Comparison of ENCODE assay signal across 12 cellular contexts in genomic region chr11:36313750-36314500, GRCh38. TPM values are rescaled to one million over a fixed set of nuclear protein-coding genes. Genes with fewer than 3 reads are reported as not detected.
DNase-seq lines count a peak whose midpoint lies in the region; ATAC-seq and TF ChIP-seq lines count a peak whose summit lies in the region.
"Had no signal": no experiment of that assay in that cellular context is flagged by ENCODE, and none has a peak within 500 bp of the region (broad histone marks: within the 10 kb centered on the region; RNA-seq: fewer than 3 reads in every experiment).

No MANE protein-coding gene starts in this region.

- no peak overlapping the region for H4K8ac ChIP-seq in trophoblast cell (ENCODE audit: low read depth, low read length)

- H3K4me1 ChIP-seq in trophoblast cell (ENCODE audit: control insufficient read depth in 1 of 2, insufficient read depth in 2 of 2, low read length in 2 of 2), result peaks cover 22 to 29% of the 10 kb centered on the region in 2 experiments
- H3K4me1 ChIP-seq in smooth muscle cell (ENCODE audit: low read depth), result no peaks in the 10 kb centered on the region
- H3K4me1 ChIP-seq: adrenal gland had no signal

- no peak overlapping the region for H2BK120ac ChIP-seq in trophoblast cell (ENCODE audit: insufficient read depth, low read length, poor library complexity)

- no peaks in the 10 kb centered on the region for H3K36me3 ChIP-seq in trophoblast cell (ENCODE audit: control insufficient read depth in 1 of 2, insufficient read depth in 2 of 2, low read length in 2 of 2)
- H3K36me3 ChIP-seq in smooth muscle cell (ENCODE audit: low read depth), result no peaks in the 10 kb centered on the region
- H3K36me3 ChIP-seq: adrenal gland, SJCRH30 had no signal

- H3K23ac ChIP-seq in trophoblast cell (ENCODE audit: low read length), result no peak overlapping the region

- H3K27me3 ChIP-seq in trophoblast cell (ENCODE audit: insufficient read depth, low read length) (no peaks in the 10 kb centered on the region), smooth muscle cell (ENCODE audit: low read depth) (no peaks in the 10 kb centered on the region)
- H3K27me3 ChIP-seq: adrenal gland, SJCRH30 had no signal

- no peaks in the 10 kb centered on the region for H3F3A ChIP-seq in smooth muscle cell (ENCODE audit: low read depth)

- no peak overlapping the region for H3K9ac ChIP-seq in trophoblast cell (ENCODE audit: low read length)
- H3K9ac ChIP-seq in smooth muscle cell (ENCODE audit: low read depth), result no peak overlapping the region
- H3K9ac ChIP-seq: GM23248 had no signal

- peak overlapping the region; percentile 82 for H2BK12ac ChIP-seq in trophoblast cell (ENCODE audit: low read length)

- DNase-seq in trophoblast cell (no peak), activated gamma-delta T cell treated with Interleukin-2 at 50 U/mL for 16 hours (no peak), smooth muscle cell (lab: John Stamatoyannopoulos, UW; ENCODE audit: unreplicated experiment) (no peak)
- DNase-seq in stimulated activated naive CD4-positive, alpha-beta T cell (lab: John Stamatoyannopoulos, UW), result no peak
- DNase-seq in activated CD4-positive, CD25-positive, alpha-beta regulatory T cell treated with anti-CD3 and anti-CD28 coated beads, Interleukin-2, amount 50 U/mL, for 72 hours, result no peak
- DNase-seq: activated CD4-positive, alpha-beta T cell treated with anti-CD3 and anti-CD28 coated beads, Interleukin-2, amount 50 U/mL, for 48 hours; adrenal gland; GM23248; SJCRH30 had no signal

- peaks cover 16% of the 10 kb centered on the region for H3K79me1 ChIP-seq in trophoblast cell (ENCODE audit: low read length)

- H4K12ac ChIP-seq in trophoblast cell (ENCODE audit: low read depth, low read length), result no peak overlapping the region

- peak; percentile 49 for ATAC-seq in GM18870 (IDR thresholded peaks at IDR 0.05; ENCODE audit: unreplicated experiment)
- ATAC-seq in HG02571 (IDR thresholded peaks at IDR 0.05; ENCODE audit: unreplicated experiment), result peak; percentile 43
- ATAC-seq in HG03342 (IDR thresholded peaks at IDR 0.05; ENCODE audit: unreplicated experiment), result peak; percentile 59

- H3K4me3 ChIP-seq in trophoblast cell (ENCODE audit: low read depth, low read length), result no peak overlapping the region
- no peak overlapping the region for H3K4me3 ChIP-seq in smooth muscle cell
- H3K4me3 ChIP-seq: adrenal gland, GM23248, SJCRH30 had no signal

- no CpG with 5 or more reads among the region's 4 CpGs for WGBS in trophoblast cell (ENCODE audit: extremely low coverage, insufficient coverage, insufficient read length)
- 89% methylated on average over 4 of the region's 4 CpGs for WGBS in smooth muscle cell (ENCODE audit: low lambda C conversion rate)

- H2AFZ ChIP-seq in trophoblast cell (ENCODE audit: insufficient read depth, low read length, poor library complexity), result no peak overlapping the region
- H2AFZ ChIP-seq in smooth muscle cell (ENCODE audit: low read depth), result no peak overlapping the region
- H2AFZ ChIP-seq: GM23248 had no signal

- no peaks in the 10 kb centered on the region for H4K20me1 ChIP-seq in smooth muscle cell (ENCODE audit: low read depth)

- peak overlapping the region; percentile 61 for H2AK5ac ChIP-seq in trophoblast cell (ENCODE audit: low read length)

- H3K79me2 ChIP-seq in trophoblast cell (ENCODE audit: control insufficient read depth, insufficient read depth, low read length, poor library complexity) (no peaks in the 10 kb centered on the region), smooth muscle cell (ENCODE audit: low read depth) (no peaks in the 10 kb centered on the region)

- no peak overlapping the region for H3K4me2 ChIP-seq in trophoblast cell (ENCODE audit: low read length)
- H3K4me2 ChIP-seq in smooth muscle cell, result no peak overlapping the region

- peak overlapping the region; percentile 60 for H4K91ac ChIP-seq in trophoblast cell (ENCODE audit: low read depth, low read length)

- H3K9me3 ChIP-seq in trophoblast cell (ENCODE audit: insufficient read depth, low read depth, low read length), result no peaks in the 10 kb centered on the region
- no peaks in the 10 kb centered on the region for H3K9me3 ChIP-seq in smooth muscle cell (replicated peaks; ENCODE audit: low read depth)
- H3K9me3 ChIP-seq: adrenal gland, SJCRH30 had no signal

- peak overlapping the region; percentile 4 for H2BK5ac ChIP-seq in trophoblast cell (ENCODE audit: low read depth, low read length, poor library complexity)

- peak overlapping the region; percentile 15 for H3K14ac ChIP-seq in trophoblast cell (ENCODE audit: low read length)

- no peak overlapping the region for H3K4ac ChIP-seq in trophoblast cell (ENCODE audit: low read depth, low read length)

- H3K18ac ChIP-seq in trophoblast cell (ENCODE audit: low read length), result no peak overlapping the region

- no peak overlapping the region for H3K27ac ChIP-seq in trophoblast cell (ENCODE audit: low read depth, low read length)
- H3K27ac ChIP-seq in smooth muscle cell (ENCODE audit: low read depth), result no peak overlapping the region
- H3K27ac ChIP-seq: adrenal gland, GM23248, SJCRH30 had no signal

- TF ChIP-seq CTCF in smooth muscle cell (IDR thresholded peaks at IDR 0.05; ENCODE audit: borderline replicate concordance, insufficient read depth, poor library complexity, severe bottlenecking), result no peak

RNA-seq across cellular contexts. Expression of gene PRR5L, which starts 17.8 kb away (rescaled TPM):
- 12.3 and 14.1 TPM in 2 replicates for polyA plus RNA-seq in trophoblast cell (2013)
- 33.8 and 41.4 TPM in 2 replicates for total RNA-seq in smooth muscle cell
- polyA plus RNA-seq in smooth muscle cell, result 16.1 and 21.4 TPM in 2 replicates

RNA-seq across cellular contexts. Expression of gene COMMD9, which starts 24.7 kb away (rescaled TPM):
- 55.0 and 60.3 TPM in 2 replicates for polyA plus RNA-seq in trophoblast cell (2013)
- total RNA-seq in smooth muscle cell, result 35.9 and 39.4 TPM in 2 replicates
- 83.0 and 89.1 TPM in 2 replicates for polyA plus RNA-seq in smooth muscle cell
